In genomic region chr11:125429807-125430678, GRCh38 we compare ENCODE assay signal across 17 cellular contexts.
A peak's percentile ranks its signal among the peaks of the same experiment; 100 is the strongest.
DNase-seq lines count a peak whose midpoint lies in the region; ATAC-seq and TF ChIP-seq lines count a peak whose summit lies in the region.
"Had no signal": no experiment of that assay in that cellular context is flagged by ENCODE, and none has a peak within 500 bp of the region (broad histone marks: within the 10 kb centered on the region; RNA-seq: fewer than 3 reads in every experiment).

No MANE protein-coding gene starts in this region.

- no peak overlapping the region for H3K4me2 ChIP-seq in neural progenitor cell
- H3K4me2 ChIP-seq: PC-9 had no signal

- peak; percentile 7 for DNase-seq in NCI-H1092 treated with DMSO at 0.1 percent for 48 hours (lab: John Stamatoyannopoulos, UW)
- no peak for DNase-seq in NCI-H1092 (lab: John Stamatoyannopoulos, UW)
- no peak for DNase-seq in dorsolateral prefrontal cortex
- DNase-seq in right atrium auricular region (ENCODE audit: low spot score): no peak
- DNase-seq in neural progenitor cell (ENCODE audit: low spot score): no peak
- DNase-seq in MV-4-11 (lab: John Stamatoyannopoulos, UW): no peak
- no peak for DNase-seq in activated T-cell treated with anti-CD3 and anti-CD28 coated beads, Interleukin-2, amount 50 U/mL, for 72 hours
- DNase-seq: DMS 273 treated with DMSO at 0.1 percent for 48 hours, GF-D8, NCI-H146, NCI-H2107 had no signal

- peaks cover 17% of the 10 kb centered on the region for H3K36me3 Mint-ChIP-seq in neural progenitor cell
- no peaks in the 10 kb centered on the region for H3K36me3 Mint-ChIP-seq in activated T-cell treated with anti-CD3 and anti-CD28 coated beads, Interleukin-2, amount 50 U/mL, for 72 hours (ENCODE audit: insufficient read depth in 2 of 2)
- H3K36me3 Mint-ChIP-seq: CD14-positive monocyte; CD8-positive, alpha-beta memory T cell had no signal

- H3K27me3 Mint-ChIP-seq in neural progenitor cell (ENCODE audit: insufficient read depth, low read depth): no peaks in the 10 kb centered on the region
- peaks cover 46% of the 10 kb centered on the region for H3K27me3 Mint-ChIP-seq in activated T-cell treated with anti-CD3 and anti-CD28 coated beads, Interleukin-2, amount 50 U/mL, for 72 hours (ENCODE audit: low read depth)

- no peak overlapping the region for H3K4me3 Mint-ChIP-seq in neural progenitor cell
- no peak overlapping the region for H3K4me3 Mint-ChIP-seq in activated T-cell treated with anti-CD3 and anti-CD28 coated beads, Interleukin-2, amount 50 U/mL, for 72 hours
- H3K4me3 Mint-ChIP-seq: B cell, CD14-positive monocyte had no signal

- H3K27ac ChIP-seq in dorsolateral prefrontal cortex (peak overlapping the region in 51 of 59 donors; percentile 7 to 82 (median 61)), right atrium auricular region (peak overlapping the region; percentile 13 to 39), skeletal muscle tissue (ENCODE audit: low read depth, low read length) (peak overlapping the region; percentile 34), neural progenitor cell (no peak overlapping the region)
- H3K27ac ChIP-seq: 22Rv1, PC-9 had no signal

- no peaks in the 10 kb centered on the region for H4K20me1 ChIP-seq in neural progenitor cell (ENCODE audit: low read depth)

- H3K79me2 ChIP-seq in neural progenitor cell (ENCODE audit: low read depth): no peaks in the 10 kb centered on the region

- no peaks in the 10 kb centered on the region for H3K9me3 Mint-ChIP-seq in neural progenitor cell
- H3K9me3 Mint-ChIP-seq in activated T-cell treated with anti-CD3 and anti-CD28 coated beads, Interleukin-2, amount 50 U/mL, for 72 hours: no peaks in the 10 kb centered on the region
- H3K9me3 Mint-ChIP-seq: CD14-positive monocyte; CD8-positive, alpha-beta memory T cell had no signal

- intact Hi-C loops in dorsolateral prefrontal cortex (cut with DNase I): loop anchor here (5.0 to 10.0 kb wide), 3 partner anchors 137 to 265 kb away; partner anchors contain the start of genes EI24 (in 1 of the 2) and PKNOX2 (in 1 of the 2)

- H3K4me3 ChIP-seq in dorsolateral prefrontal cortex (no peak overlapping the region), right atrium auricular region (no peak overlapping the region), skeletal muscle tissue (ENCODE audit: low read length in 3 of 3) (peak overlapping the region in 2 of 3 donors; percentile 27 to 41), neural progenitor cell (no peak overlapping the region)
- H3K4me3 ChIP-seq: PC-9 had no signal

- H3K27ac Mint-ChIP-seq in neural progenitor cell: no peak overlapping the region
- no peak overlapping the region for H3K27ac Mint-ChIP-seq in activated T-cell treated with anti-CD3 and anti-CD28 coated beads, Interleukin-2, amount 50 U/mL, for 72 hours
- H3K27ac Mint-ChIP-seq: B cell had no signal

- H3K9me3 ChIP-seq in right atrium auricular region (no peaks in the 10 kb centered on the region), skeletal muscle tissue (ENCODE audit: control insufficient read depth in 3 of 3, low read length in 3 of 3) (no peaks in the 10 kb centered on the region), neural progenitor cell (ENCODE audit: low read depth) (no peaks in the 10 kb centered on the region)

- peaks cover 12% of the 10 kb centered on the region for H3K4me1 Mint-ChIP-seq in neural progenitor cell
- no peaks in the 10 kb centered on the region for H3K4me1 Mint-ChIP-seq in activated T-cell treated with anti-CD3 and anti-CD28 coated beads, Interleukin-2, amount 50 U/mL, for 72 hours (ENCODE audit: low read depth)

- H3K27me3 ChIP-seq in dorsolateral prefrontal cortex (no peaks in the 10 kb centered on the region), right atrium auricular region (no peaks in the 10 kb centered on the region), skeletal muscle tissue (ENCODE audit: control insufficient read depth in 3 of 3, insufficient read depth in 3 of 3, low read length in 3 of 3) (no peaks in the 10 kb centered on the region), neural progenitor cell (no peaks in the 10 kb centered on the region)

- no peak for ATAC-seq in activated T-cell treated with anti-CD3 and anti-CD28 coated beads, Interleukin-2, amount 50 U/mL, for 72 hours (replicated peaks in 1 of 2)

- peaks cover 0 to 25% of the 10 kb centered on the region in 2 donors for H3K4me1 ChIP-seq in right atrium auricular region
- H3K4me1 ChIP-seq in skeletal muscle tissue (ENCODE audit: control insufficient read depth in 3 of 3, insufficient read depth in 3 of 3, low read length in 3 of 3): peaks cover 51 to 74% (median 62%) of the 10 kb centered on the region in 3 donors
- no peaks in the 10 kb centered on the region for H3K4me1 ChIP-seq in neural progenitor cell

- TF ChIP-seq CTCF in dorsolateral prefrontal cortex (IDR thresholded peaks at IDR 0.05 in 54 of 56, conservative IDR thresholded peaks at IDR 0.05 in 2 of 56; ENCODE audit: low read depth in 1 of 56, partially characterized antibody in 56 of 56) (no peak), right atrium auricular region (IDR thresholded peaks at IDR 0.05) (no peak), neural progenitor cell (IDR thresholded peaks at IDR 0.05) (no peak)

- H2AFZ ChIP-seq in neural progenitor cell (replicated peaks): no peak overlapping the region
- H2AFZ ChIP-seq: PC-9 had no signal

- H3K36me3 ChIP-seq in right atrium auricular region (no peaks in the 10 kb centered on the region), skeletal muscle tissue (ENCODE audit: control insufficient read depth in 3 of 3, insufficient read depth in 3 of 3, low read length in 3 of 3) (peaks cover 0 to 5% (median 5%) of the 10 kb centered on the region in 3 donors), neural progenitor cell (no peaks in the 10 kb centered on the region)

- H3K9ac ChIP-seq in skeletal muscle tissue (ENCODE audit: low read depth in 1 of 3, low read length in 3 of 3) (peak overlapping the region in 2 of 3 donors; percentile 3 to 51), neural progenitor cell (no peak overlapping the region)

- no peaks in the 10 kb centered on the region for H3F3A ChIP-seq in neural progenitor cell (ENCODE audit: low read depth)

Comparison
In these comparisons a context has a peak if more than half of its experiments do, and no peak if none do; other contexts are left out.
1. H3K4me3 ChIP-seq: peak in skeletal muscle tissue (2 of 3); none in dorsolateral prefrontal cortex (0 of 59), right atrium auricular region (0 of 2) and neural progenitor cell (single experiment).